In the genomic region with DNA sequence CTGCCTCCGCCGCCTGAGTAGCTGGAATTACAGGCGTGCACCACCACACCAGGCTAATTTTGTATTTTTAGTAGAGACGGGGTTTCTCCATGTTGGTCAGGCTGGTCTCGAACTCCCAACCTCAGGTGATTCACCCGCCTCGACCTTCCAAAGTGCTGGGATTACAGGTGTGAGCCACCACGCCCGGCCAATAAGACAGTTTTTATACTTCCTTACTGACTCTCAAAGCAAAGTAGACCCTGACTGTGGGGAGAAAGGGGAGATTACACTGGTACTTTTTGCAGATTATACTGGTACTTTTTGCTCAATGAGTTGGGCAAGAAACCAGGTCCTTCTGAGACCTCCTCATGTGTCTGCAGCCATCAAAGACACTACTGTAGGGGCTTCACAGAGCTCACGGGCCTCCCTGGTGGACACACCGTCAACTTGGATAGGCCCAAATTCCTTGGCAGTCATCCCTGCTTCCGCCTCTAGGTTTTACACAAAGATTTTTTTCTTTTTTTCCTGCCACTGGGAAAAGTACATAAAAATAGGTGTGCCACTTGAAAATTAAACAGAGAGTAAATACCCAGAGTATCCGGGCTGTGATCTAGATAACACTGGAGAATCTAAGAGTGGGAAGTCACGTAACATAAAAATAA, we compare ENCODE assay signal across 1 cellular context.
TF ChIP-seq lines count a peak whose summit lies in the region.

No MANE protein-coding gene starts in this region.

TF ChIP-seq in H1, 55 proteins besides CTCF, POLR2A, EP300 and RAD21:
- TF ChIP-seq RNF2 (IDR thresholded peaks at IDR 0.05; ENCODE audit: borderline replicate concordance, low read depth, low read length, missing control alignments, poor library complexity, severe bottlenecking) = no peak
- no peak for TF ChIP-seq EZH2 (IDR thresholded peaks at IDR 0.05; ENCODE audit: low read depth, low read length, severe bottlenecking)
- TF ChIP-seq RBBP5 (IDR thresholded peaks at IDR 0.05; ENCODE audit: borderline replicate concordance, low read depth, low read length) = no peak
- no peak for TF ChIP-seq ZNF274 (IDR thresholded peaks at IDR 0.05; ENCODE audit: borderline replicate concordance, extremely low read depth, low read length)
- no peak for TF ChIP-seq SP4 (IDR thresholded peaks at IDR 0.05; ENCODE audit: low read length)
- TF ChIP-seq JUN (IDR thresholded peaks at IDR 0.05; ENCODE audit: low read depth, low read length) = no peak
- no peak for TF ChIP-seq MAFK (IDR thresholded peaks at IDR 0.05; ENCODE audit: low read depth, low read length)
- TF ChIP-seq SIRT6 (IDR thresholded peaks at IDR 0.05; ENCODE audit: low read length) = no peak
- TF ChIP-seq E2F6 (IDR thresholded peaks at IDR 0.05) = no peak
- TF ChIP-seq BCL11A (IDR thresholded peaks at IDR 0.05; ENCODE audit: low read depth in 2 of 2, low read length in 2 of 2) = no peak
- TF ChIP-seq, protein P1, sequence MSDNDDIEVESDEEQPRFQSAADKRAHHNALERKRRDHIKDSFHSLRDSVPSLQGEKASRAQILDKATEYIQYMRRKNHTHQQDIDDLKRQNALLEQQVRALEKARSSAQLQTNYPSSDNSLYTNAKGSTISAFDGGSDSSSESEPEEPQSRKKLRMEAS (IDR thresholded peaks at IDR 0.05) = no peak
- no peak for TF ChIP-seq SIN3A (conservative IDR thresholded peaks at IDR 0.05 in 1 of 2, IDR thresholded peaks at IDR 0.05 in 1 of 2; ENCODE audit: low read depth in 1 of 2, low read length in 2 of 2)
- TF ChIP-seq JUND (IDR thresholded peaks at IDR 0.05; ENCODE audit: low read length) = no peak
- TF ChIP-seq CHD1 (IDR thresholded peaks at IDR 0.05; ENCODE audit: low read depth, low read length) = no peak
